ENCODE assay signal across 8 cellular contexts in genomic region chr11:64007629-64008282, GRCh38. TPM values are rescaled to one million over a fixed set of nuclear protein-coding genes. Genes with fewer than 3 reads are reported as not detected.
DNase-seq lines count a peak whose midpoint lies in the region; ATAC-seq and TF ChIP-seq lines count a peak whose summit lies in the region.

No MANE protein-coding gene starts in this region.

- H3K9me3 ChIP-seq in mucosa of stomach (ENCODE audit: control insufficient read depth, low read length) (no peaks in the 10 kb centered on the region), uterus (no peaks in the 10 kb centered on the region)

- intact Hi-C loops in uterus (cut with DNase I; ENCODE audit: low total_unique reads), result no loop called here

- H3K4me1 ChIP-seq in mucosa of stomach (ENCODE audit: control insufficient read depth, insufficient read depth, low read length) (peaks cover 25% of the 10 kb centered on the region), uterus (peaks cover 0 to 4% of the 10 kb centered on the region in 2 donors)

- H3K27ac ChIP-seq in uterus, result peak overlapping the region; percentile 12 to 61

- no peaks in the 10 kb centered on the region for H3K36me3 ChIP-seq in mucosa of stomach (ENCODE audit: control insufficient read depth, insufficient read depth, low read length)
- H3K36me3 ChIP-seq in uterus, result no peaks in the 10 kb centered on the region

- peak in 1 of 2 donors; percentile 13 for TF ChIP-seq POLR2A in uterus (IDR thresholded peaks at IDR 0.05)

- no peak for ATAC-seq in HG02870 (IDR thresholded peaks at IDR 0.05; ENCODE audit: unreplicated experiment)

- H3K9ac ChIP-seq in mucosa of stomach (ENCODE audit: low read length), result peak overlapping the region; percentile 39

- peak; percentile 61 for DNase-seq in ELR (ENCODE audit: low read depth)
- peak; percentile 69 for DNase-seq in SK-N-DZ (ENCODE audit: low spot score)
- peak; percentile 16 for DNase-seq in fibroblast of gingiva (ENCODE audit: low read depth)
- peak; percentile 70 to 79 for DNase-seq in uterus
- DNase-seq in effector CD4-positive, alpha-beta T cell, result no peak
- DNase-seq in SKM-1 treated with dmso at 0.1 percent for 144 hours (lab: John Stamatoyannopoulos, UW; ENCODE audit: unreplicated experiment), result no peak

- peak overlapping the region; percentile 14 for H3K4me3 ChIP-seq in mucosa of stomach (ENCODE audit: low read length)
- peak overlapping the region; percentile 12 to 34 for H3K4me3 ChIP-seq in uterus

- H3K27me3 ChIP-seq in mucosa of stomach (ENCODE audit: control insufficient read depth, insufficient read depth, low read length), result peaks cover 27% of the 10 kb centered on the region
- no peaks in the 10 kb centered on the region for H3K27me3 ChIP-seq in uterus

- TF ChIP-seq CTCF in uterus (IDR thresholded peaks at IDR 0.05), result peak in 3 of 4 experiments; percentile 30 to 48 (median 31)

RNA-seq across cellular contexts. Expression of gene OTUB1, which starts 21.5 kb away (rescaled TPM):
- polyA plus RNA-seq in SK-N-DZ (2014; cell fraction: cytosol; rRNA removed), result 59.8 and 70.2 TPM in 2 replicates
- 160 and 166 TPM in 2 replicates for polyA plus RNA-seq in SK-N-DZ (2014; cell fraction: nucleus; rRNA removed)
- 10 to 100 TPM; 29.5 to 54.6 (median 45.8) TPM for total RNA-seq in uterus

RNA-seq across cellular contexts. Expression of gene FLRT1, which starts 28.0 kb away (rescaled TPM):
- polyA plus RNA-seq in SK-N-DZ (2014; cell fraction: cytosol; rRNA removed), result 1.1 and 2.5 TPM in 2 replicates
- polyA plus RNA-seq in SK-N-DZ (2014; cell fraction: nucleus; rRNA removed), result 0.72 and 1.4 TPM in 2 replicates
- total RNA-seq in uterus, result 1 to 10 TPM in 2 of 4 donors, under 1 TPM in 1, not detected in 1; 0.26 to 7.3 (median 1.9) TPM

RNA-seq across cellular contexts. Expression of gene COX8A, which starts 33.3 kb away (rescaled TPM):
- 990 and 1,061 TPM in 2 replicates for polyA plus RNA-seq in SK-N-DZ (2014; cell fraction: cytosol; rRNA removed)
- polyA plus RNA-seq in SK-N-DZ (2014; cell fraction: nucleus; rRNA removed), result 814 and 955 TPM in 2 replicates
- 100 to 1,000 TPM in 3 of 4 donors, 10 to 100 TPM in 1; 41.0 to 359 (median 139) TPM for total RNA-seq in uterus

Comparison
In these comparisons a context has a peak if more than half of its experiments do, and no peak if none do; other contexts are left out.
1. DNase-seq: peak in ELR (single experiment), SK-N-DZ (single experiment), fibroblast of gingiva (single experiment) and uterus (2 of 2); none in effector CD4-positive, alpha-beta T cell (single experiment) and SKM-1 treated with dmso at 0.1 percent for 144 hours (single experiment).